In genomic region chr20:20488388-20488787, GRCh38 we compare ENCODE assay signal across 1 cellular context.
TF ChIP-seq lines count a peak whose summit lies in the region.

No MANE protein-coding gene starts in this region.

TF ChIP-seq in IMR-90, 13 proteins besides CTCF, POLR2A, EP300 and RAD21:
- TF ChIP-seq ELK1 (IDR thresholded peaks at IDR 0.05; ENCODE audit: borderline replicate concordance, low read depth, low read length) (no peak), NFE2L2 (IDR thresholded peaks at IDR 0.05; ENCODE audit: low read depth, low read length) (no peak), RCOR1 (IDR thresholded peaks at IDR 0.05; ENCODE audit: insufficient replicate concordance, low read length) (no peak), USF2 (IDR thresholded peaks at IDR 0.05; ENCODE audit: low read depth, low read length) (no peak), BHLHE40 (IDR thresholded peaks at IDR 0.05; ENCODE audit: low read depth, low read length) (no peak), CEBPB (IDR thresholded peaks at IDR 0.05; ENCODE audit: low read depth, low read length) (no peak), MXI1 (IDR thresholded peaks at IDR 0.05; ENCODE audit: borderline replicate concordance, low read depth, low read length) (no peak), RFX5 (IDR thresholded peaks at IDR 0.05; ENCODE audit: low read depth, low read length) (no peak), SMC3 (IDR thresholded peaks at IDR 0.05; ENCODE audit: low read depth, low read length) (no peak), MAFK (IDR thresholded peaks at IDR 0.05; ENCODE audit: low read depth, low read length) (no peak), MAZ (IDR thresholded peaks at IDR 0.05; ENCODE audit: borderline replicate concordance, low read depth, low read length) (no peak), CHD1 (IDR thresholded peaks at IDR 0.05; ENCODE audit: low read depth, low read length) (no peak), FOS (IDR thresholded peaks at IDR 0.05; ENCODE audit: low read depth, low read length) (no peak)
TF ChIP-seq in IMR-90: peak in this region for 0.
